In genomic region chr7:131932271-131932670, GRCh38 we compare ENCODE assay signal across 21 cellular contexts.
"Had no signal": no experiment of that assay in that cellular context is flagged by ENCODE, and none has a peak within 500 bp of the region (broad histone marks: within the 10 kb centered on the region; RNA-seq: fewer than 3 reads in every experiment).

No MANE protein-coding gene starts in this region.

- H3K27ac Mint-ChIP-seq: activated naive CD8-positive, alpha-beta T cell treated with anti-CD3 and anti-CD28 coated beads for 36 hours; activated T-cell treated with anti-CD3 and anti-CD28 coated beads, Interleukin-2, amount 50 U/mL, for 24 hours; activated T-helper 2 cell treated with anti-CD3 and anti-CD28 coated beads, Interferon-gamma antibody, Interleukin-2, Interleukin-4, amounts not matched to agents 10 μg/mL and 5 μg/mL and 100 μg/mL, durations not matched to agents 14 hours and 24 hours and 36 hours; natural killer cell; type B pancreatic cell had no signal

- H3K27ac ChIP-seq: breast epithelium, colonic mucosa, dorsolateral prefrontal cortex, heart left ventricle, psoas muscle, right atrium auricular region, thoracic aorta had no signal

- ATAC-seq: heart left ventricle, left cardiac atrium, natural killer cell, psoas muscle had no signal

- H3K36me3 ChIP-seq: breast epithelium, colonic mucosa, heart left ventricle, right atrium auricular region, thoracic aorta had no signal

- H3K36me3 Mint-ChIP-seq: activated naive CD8-positive, alpha-beta T cell treated with anti-CD3 and anti-CD28 coated beads for 36 hours; natural killer cell; type B pancreatic cell had no signal

- H3K4me1 Mint-ChIP-seq: activated naive CD8-positive, alpha-beta T cell treated with anti-CD3 and anti-CD28 coated beads for 36 hours; central memory CD8-positive, alpha-beta T cell; natural killer cell had no signal

- H3K4me3 ChIP-seq: breast epithelium, colonic mucosa, dorsolateral prefrontal cortex, heart left ventricle, psoas muscle, right atrium auricular region, thoracic aorta had no signal

- H3K4me3 Mint-ChIP-seq: activated naive CD8-positive, alpha-beta T cell treated with anti-CD3 and anti-CD28 coated beads for 36 hours; activated T-cell treated with anti-CD3 and anti-CD28 coated beads, Interleukin-2, amount 50 U/mL, for 24 hours; central memory CD8-positive, alpha-beta T cell; natural killer cell; type B pancreatic cell had no signal

- FAIRE-seq: astrocyte, islet of Langerhans had no signal

- H3K9me3 ChIP-seq: breast epithelium, colonic mucosa, heart left ventricle, psoas muscle, right atrium auricular region, thoracic aorta had no signal

- H3K4me1 ChIP-seq: breast epithelium, colonic mucosa, heart left ventricle, psoas muscle, right atrium auricular region had no signal

- DNase-seq: activated CD4-positive, alpha-beta T cell treated with anti-CD3 and anti-CD28 coated beads for 1 hour; activated naive CD4-positive, alpha-beta T cell treated with Interleukin-2 at 50 U/mL for 16 hours; activated naive CD8-positive, alpha-beta T cell treated with anti-CD3 and anti-CD28 coated beads for 36 hours; activated T-cell treated with anti-CD3 and anti-CD28 coated beads, Interleukin-2, amount 50 U/mL, for 24 hours; colonic mucosa; dorsolateral prefrontal cortex; heart left ventricle; left cardiac atrium; midbrain; natural killer cell; psoas muscle; stimulated activated CD4-positive, alpha-beta T cell treated with anti-CD3 and anti-CD28 coated beads, Interleukin-4, amount 100 ng/mL, for 24 hours; stimulated activated naive CD4-positive, alpha-beta T cell treated with Interleukin-2 at 50 U/mL for 16 hours had no signal

- H3K9me3 Mint-ChIP-seq: activated naive CD8-positive, alpha-beta T cell treated with anti-CD3 and anti-CD28 coated beads for 36 hours; activated T-cell treated with anti-CD3 and anti-CD28 coated beads, Interleukin-2, amount 50 U/mL, for 24 hours; activated T-helper 2 cell treated with anti-CD3 and anti-CD28 coated beads, Interferon-gamma antibody, Interleukin-2, Interleukin-4, amounts not matched to agents 10 μg/mL and 5 μg/mL and 100 μg/mL, durations not matched to agents 14 hours and 24 hours and 36 hours; central memory CD8-positive, alpha-beta T cell; natural killer cell; type B pancreatic cell had no signal

- H3K27me3 ChIP-seq: colonic mucosa, right atrium auricular region had no signal
